ENCODE assay signal across 9 cellular contexts in the genomic region with DNA sequence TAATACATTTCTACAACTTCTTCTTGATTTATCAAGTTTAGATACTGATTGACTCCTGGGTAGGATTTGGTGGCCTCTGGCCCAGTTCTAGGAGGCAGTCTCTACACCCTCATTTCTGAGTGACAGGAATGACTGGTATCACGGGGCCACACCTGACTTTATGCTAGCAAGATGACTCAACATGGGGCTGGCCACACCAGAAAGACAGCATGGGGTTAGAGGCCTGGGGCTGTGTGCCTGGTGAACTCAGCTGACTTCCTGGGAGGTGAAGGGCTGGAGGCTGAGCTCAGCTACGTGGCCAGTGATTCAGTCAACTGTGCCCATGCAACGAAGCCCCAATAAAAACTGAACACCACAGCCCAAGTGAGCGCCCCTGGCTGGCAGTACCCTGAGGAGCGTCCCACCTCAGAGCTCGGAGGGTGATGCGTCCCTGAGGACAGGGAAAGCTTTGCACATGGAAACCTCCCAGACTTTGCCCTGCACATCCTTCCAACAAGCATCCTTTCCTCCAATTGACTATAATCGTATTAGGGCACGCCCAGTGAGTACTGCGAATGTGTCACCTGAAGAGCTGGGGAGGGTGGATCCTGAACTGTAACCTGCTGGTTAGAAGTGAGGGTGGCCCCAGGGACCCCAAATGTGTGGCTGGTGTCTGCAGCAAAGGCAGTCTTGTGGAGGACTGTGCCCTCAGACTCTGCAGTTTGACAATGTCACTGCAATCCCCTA. TPM values are rescaled to one million over a fixed set of nuclear protein-coding genes. Genes with fewer than 3 reads are reported as not detected.
A peak's percentile ranks its signal among the peaks of the same experiment; 100 is the strongest.
DNase-seq lines count a peak whose midpoint lies in the region; ATAC-seq and TF ChIP-seq lines count a peak whose summit lies in the region.
"Had no signal": no experiment of that assay in that cellular context is flagged by ENCODE, and none has a peak within 500 bp of the region (broad histone marks: within the 10 kb centered on the region; RNA-seq: fewer than 3 reads in every experiment).

No MANE protein-coding gene starts in this region.

- POLR2A ChIA-PET in HEK293 (lab: Yijun Ruan, JAX) (no interaction called here), RWPE1 (lab: Yijun Ruan, JAX; ENCODE audit: low non-redundant PET) (no interaction called here), A673 (lab: Charles Lee; ENCODE audit: low non-redundant PET) (no interaction called here)
- POLR2A ChIA-PET in naive thymus-derived CD4-positive, alpha-beta T cell (lab: Charles Lee), result no interaction called here

- H3K9me3 Mint-ChIP-seq in naive thymus-derived CD4-positive, alpha-beta T cell, result peaks cover 0 to 2% (median 0%) of the 10 kb centered on the region in 11 donors
- H3K9me3 Mint-ChIP-seq: dendritic cell treated with granulocyte-macrophage colony-stimulating factor and Interleukin-4, amounts not matched to agents 40 ng/mL and 50 ng/mL, for 4 days had no signal

- H3K27me3 ChIP-seq in psoas muscle (ENCODE audit: insufficient read depth in 3 of 3, low read length in 2 of 3) (no peaks in the 10 kb centered on the region), A673 (replicated peaks; ENCODE audit: insufficient read depth, low read depth, low read length, poor library complexity) (no peaks in the 10 kb centered on the region)
- H3K27me3 ChIP-seq in naive thymus-derived CD4-positive, alpha-beta T cell (ENCODE audit: control insufficient read depth in 2 of 2, insufficient read depth in 2 of 2, low read length in 2 of 2), result no peaks in the 10 kb centered on the region

- CTCF ChIA-PET in HEK293 (lab: Yijun Ruan, JAX), result interaction anchor here (0.5 kb wide), 1 partner anchor 140 kb away, joined by 4 read pairs; no protein-coding TSS in a partner anchor
- CTCF ChIA-PET in RWPE1 (lab: Yijun Ruan, JAX), result interaction anchor here (0.6 to 0.7 kb wide), 2 partner anchors 20 to 84 kb away, joined by 3 read pairs; no protein-coding TSS in a partner anchor
- CTCF ChIA-PET in naive thymus-derived CD4-positive, alpha-beta T cell (lab: Charles Lee), result no interaction called here
- CTCF ChIA-PET in A673 (lab: Charles Lee), result interaction anchor here (0.6 kb wide), 1 partner anchor 178 kb away, joined by 7 read pairs; no protein-coding TSS in a partner anchor

- peak; percentile 98 for DNase-seq in RWPE1 (ENCODE audit: low spot score)
- DNase-seq in left colon, result peak; percentile 40 to 64
- DNase-seq in psoas muscle, result no peak
- DNase-seq in naive thymus-derived CD4-positive, alpha-beta T cell, result no peak
- no peak for DNase-seq in GM03348 (ENCODE audit: low spot score)
- DNase-seq in A673 (ENCODE audit: low spot score), result no peak

- 94 to 100% (median 97%) methylated on average over 10 of the region's 10 CpGs for WGBS in psoas muscle, 3 donors

- intact Hi-C loops in left colon (cut with DNase I, micrococcal nuclease), result no loop called here
- intact Hi-C loops in psoas muscle (cut with DNase I), result no loop called here
- intact Hi-C loops in naive thymus-derived CD4-positive, alpha-beta T cell (cut with micrococcal nuclease), result no loop called here
- intact Hi-C loops in A673 (cut with micrococcal nuclease; ENCODE audit: unreplicated experiment), result no loop called here

- H3K36me3 Mint-ChIP-seq in naive thymus-derived CD4-positive, alpha-beta T cell, result peaks cover 0 to 7% (median 3%) of the 10 kb centered on the region in 5 donors

- no peaks in the 10 kb centered on the region for H3K9me3 ChIP-seq in HEK293 (ENCODE audit: control insufficient read depth, insufficient read depth, low read depth, low read length)
- H3K9me3 ChIP-seq in psoas muscle, result no peaks in the 10 kb centered on the region
- no peaks in the 10 kb centered on the region for H3K9me3 ChIP-seq in naive thymus-derived CD4-positive, alpha-beta T cell (ENCODE audit: control insufficient read depth in 2 of 3, low read length in 3 of 3)
- no peaks in the 10 kb centered on the region for H3K9me3 ChIP-seq in A673 (ENCODE audit: low read depth, low read length, poor library complexity, severe bottlenecking)

- peak; percentile 83 for ATAC-seq in GM18520 (IDR thresholded peaks at IDR 0.05; ENCODE audit: unreplicated experiment)
- peak; percentile 95 for ATAC-seq in left colon
- no peak for ATAC-seq in psoas muscle
- ATAC-seq in naive thymus-derived CD4-positive, alpha-beta T cell, result no peak

- no peaks in the 10 kb centered on the region for H3K4me1 ChIP-seq in HEK293 (ENCODE audit: control insufficient read depth, insufficient read depth, low read length)
- no peaks in the 10 kb centered on the region for H3K4me1 ChIP-seq in psoas muscle
- H3K4me1 ChIP-seq in naive thymus-derived CD4-positive, alpha-beta T cell (ENCODE audit: control insufficient read depth in 2 of 2, insufficient read depth in 2 of 2, low read length in 2 of 2), result no peaks in the 10 kb centered on the region
- no peaks in the 10 kb centered on the region for H3K4me1 ChIP-seq in A673 (ENCODE audit: insufficient read depth, low read length, poor library complexity, severe bottlenecking)

- H3K4me3 ChIP-seq in HEK293 (ENCODE audit: low read depth, low read length), result no peak overlapping the region
- no peak overlapping the region for H3K4me3 ChIP-seq in psoas muscle
- no peak overlapping the region for H3K4me3 ChIP-seq in naive thymus-derived CD4-positive, alpha-beta T cell (ENCODE audit: low read length)
- no peak overlapping the region for H3K4me3 ChIP-seq in A673 (ENCODE audit: low read depth, low read length, poor library complexity, severe bottlenecking)

- H3K36me3 ChIP-seq in HEK293 (ENCODE audit: control insufficient read depth in 2 of 2, insufficient read depth in 1 of 2, low read length in 2 of 2), result peaks cover 0 to 28% of the 10 kb centered on the region in 2 experiments; a peak in 2 of 3 replicates
- peaks cover 0 to 45% of the 10 kb centered on the region in 2 donors for H3K36me3 ChIP-seq in psoas muscle (ENCODE audit: insufficient read depth in 1 of 2, low read depth in 1 of 2)
- no peaks in the 10 kb centered on the region for H3K36me3 ChIP-seq in naive thymus-derived CD4-positive, alpha-beta T cell (ENCODE audit: control insufficient read depth in 2 of 3, insufficient read depth in 3 of 3, low read length in 3 of 3)
- peaks cover 2% of the 10 kb centered on the region for H3K36me3 ChIP-seq in A673 (ENCODE audit: insufficient read depth, low read length, poor library complexity, severe bottlenecking)

- TF ChIP-seq CTCF in HEK293 (tag by site-specific recombination; IDR thresholded peaks at IDR 0.05) (no peak), RWPE1 (conservative IDR thresholded peaks at IDR 0.05; ENCODE audit: low read depth) (no peak), psoas muscle (IDR thresholded peaks at IDR 0.05) (no peak), A673 (conservative IDR thresholded peaks at IDR 0.05; ENCODE audit: low read depth, low read length) (no peak)

- peaks cover 0 to 8% (median 0%) of the 10 kb centered on the region in 7 donors for H3K4me1 Mint-ChIP-seq in naive thymus-derived CD4-positive, alpha-beta T cell

- BruUV-seq in A673 (replicated peaks; lab: Mats Ljungman, UMichigan), result no TSS peak

- H3K4me3 Mint-ChIP-seq in naive thymus-derived CD4-positive, alpha-beta T cell, result no peak overlapping the region
- H3K4me3 Mint-ChIP-seq: dendritic cell treated with granulocyte-macrophage colony-stimulating factor and Interleukin-4, amounts not matched to agents 40 ng/mL and 50 ng/mL, for 4 days had no signal

- H3K27ac Mint-ChIP-seq in naive thymus-derived CD4-positive, alpha-beta T cell, result peak overlapping the region in 1 of 9 donors; percentile 30
- H3K27ac Mint-ChIP-seq: dendritic cell treated with granulocyte-macrophage colony-stimulating factor and Interleukin-4, amounts not matched to agents 40 ng/mL and 50 ng/mL, for 4 days had no signal

- no peaks in the 10 kb centered on the region for H3K27me3 Mint-ChIP-seq in naive thymus-derived CD4-positive, alpha-beta T cell
- H3K27me3 Mint-ChIP-seq: dendritic cell treated with granulocyte-macrophage colony-stimulating factor and Interleukin-4, amounts not matched to agents 40 ng/mL and 50 ng/mL, for 4 days had no signal

- H3K27ac ChIP-seq in HEK293 (ENCODE audit: extremely low read depth, low read depth, low read length) (no peak overlapping the region), RWPE1 (peak overlapping the region; percentile 66), psoas muscle (no peak overlapping the region), A673 (ENCODE audit: low read depth, low read length, poor library complexity, severe bottlenecking) (no peak overlapping the region)
- no peak overlapping the region for H3K27ac ChIP-seq in naive thymus-derived CD4-positive, alpha-beta T cell (ENCODE audit: low read depth, low read length)

TF ChIP-seq in HEK293, 187 proteins besides CTCF, POLR2A, EP300 and RAD21:
- TF ChIP-seq GLIS1 (tag by site-specific recombination; IDR thresholded peaks at IDR 0.05), result peak; percentile 85
- peak; percentile 75 for TF ChIP-seq ZIC2 (tag by site-specific recombination; IDR thresholded peaks at IDR 0.05)
- no peak for TF ChIP-seq ZEB2 (tag by site-specific recombination; IDR thresholded peaks at IDR 0.05)
- TF ChIP-seq, protein P1, sequence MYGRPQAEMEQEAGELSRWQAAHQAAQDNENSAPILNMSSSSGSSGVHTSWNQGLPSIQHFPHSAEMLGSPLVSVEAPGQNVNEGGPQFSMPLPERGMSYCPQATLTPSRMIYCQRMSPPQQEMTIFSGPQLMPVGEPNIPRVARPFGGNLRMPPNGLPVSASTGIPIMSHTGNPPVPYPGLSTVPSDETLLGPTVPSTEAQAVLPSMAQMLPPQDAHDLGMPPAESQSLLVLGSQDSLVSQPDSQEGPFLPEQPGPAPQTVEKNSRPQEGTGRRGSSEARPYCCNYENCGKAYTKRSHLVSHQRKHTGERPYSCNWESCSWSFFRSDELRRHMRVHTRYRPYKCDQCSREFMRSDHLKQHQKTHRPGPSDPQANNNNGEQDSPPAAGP (tag by site-specific recombination; IDR thresholded peaks at IDR 0.05), result 0 out of 2 replicates have a peak, but pooled peaks have one; percentile 21

RNA-seq across cellular contexts. Expression of a gene that starts 57.2 kb away (rescaled TPM):
- total RNA-seq in left colon (10 to 100 TPM; 78.8 to 82.7 TPM), psoas muscle (10 to 100 TPM; 18.2 to 31.5 (median 27.6) TPM), A673 (2021) (78.8 and 87.2 TPM in 2 replicates)
- 10 to 100 TPM; 11.3 to 61.8 (median 46.1) TPM for polyA plus RNA-seq in psoas muscle
- total RNA-seq in naive thymus-derived CD4-positive, alpha-beta T cell, result 10 to 100 TPM; 28.7 to 42.0 (median 35.4) TPM
- 10 to 100 TPM; 41.3 to 41.9 TPM for polyA plus RNA-seq in naive thymus-derived CD4-positive, alpha-beta T cell

Comparison
In these comparisons a context has a peak if more than half of its experiments do, and no peak if none do; other contexts are left out.
1. ATAC-seq: peak in GM18520 (single experiment) and left colon (single experiment); none in psoas muscle (0 of 4) and naive thymus-derived CD4-positive, alpha-beta T cell (single experiment).
2. DNase-seq: peak in RWPE1 (single experiment) and left colon (2 of 2); none in psoas muscle (0 of 2), naive thymus-derived CD4-positive, alpha-beta T cell (0 of 9), GM03348 (single experiment) and A673 (single experiment).